ENCODE assay signal across 12 cellular contexts in genomic region chr11:27385245-27385644, GRCh38. TPM values are rescaled to one million over a fixed set of nuclear protein-coding genes. Genes with fewer than 3 reads are reported as not detected.
DNase-seq lines count a peak whose midpoint lies in the region; ATAC-seq and TF ChIP-seq lines count a peak whose summit lies in the region.
"Had no signal": no experiment of that assay in that cellular context is flagged by ENCODE, and none has a peak within 500 bp of the region (broad histone marks: within the 10 kb centered on the region; RNA-seq: fewer than 3 reads in every experiment).

No MANE protein-coding gene starts in this region.

- H3K4me3 ChIP-seq in Panc1 (ENCODE audit: low read depth in 2 of 2, low read length in 2 of 2) (no peak overlapping the region; a peak in 1 of 4 replicates), psoas muscle (no peak overlapping the region)
- H3K4me3 ChIP-seq: tibial nerve had no signal

- peak overlapping the region; percentile 66 for H3K27ac ChIP-seq in Panc1 (ENCODE audit: low read length)
- no peak overlapping the region for H3K27ac ChIP-seq in psoas muscle

- H3K4me1 ChIP-seq in Panc1 (ENCODE audit: control insufficient read depth, insufficient read depth, low read length) (peaks cover 39% of the 10 kb centered on the region), psoas muscle (no peaks in the 10 kb centered on the region)

- in situ Hi-C loops in Panc1 (cut with HindIII; ENCODE audit: low pct_unique_long_range_greater_than_20kb, low sequenced_read_pairs) = no loop called here

- CTCF ChIA-PET in Panc1 (lab: Charles Lee) = interaction anchor here (0.5 kb wide), 1 partner anchor 83 kb away, joined by 6 read pairs; no protein-coding TSS in a partner anchor

- WGBS in psoas muscle, 3 donors = 56 to 71% (median 63%) methylated on average over 5 of the region's 5 CpGs

- TF ChIP-seq CTCF in Panc1 (IDR thresholded peaks at IDR 0.05) (no peak), psoas muscle (IDR thresholded peaks at IDR 0.05) (no peak)

- POLR2A ChIA-PET in Panc1 (lab: Charles Lee) = no interaction called here

- DNase-seq in Daoy (ENCODE audit: low read depth) (peak; percentile 74), Panc1 (ENCODE audit: low read depth, low spot score) (no peak), fibroblast of peridontal ligament (ENCODE audit: extremely low read depth) (peak; percentile 84), pulmonary artery endothelial cell (ENCODE audit: low read depth, low spot score) (peak; percentile 29), psoas muscle (no peak), NCI-H1417 treated with DMSO at 0.1 percent for 48 hours (lab: John Stamatoyannopoulos, UW) (no peak)
- DNase-seq: activated T-cell treated with anti-CD3 and anti-CD28 coated beads, Interleukin-2, amount 50 U/mL, for 48 hours; DND-41; NCI-H1436 treated with DMSO at 0.1 percent for 48 hours had no signal

- H3K36me3 ChIP-seq in Panc1 (ENCODE audit: control insufficient read depth, insufficient read depth, low read length) (peaks cover 26% of the 10 kb centered on the region), psoas muscle (ENCODE audit: insufficient read depth in 1 of 2, low read depth in 1 of 2) (peaks cover 0 to 36% of the 10 kb centered on the region in 2 donors)

- ATAC-seq in Panc1 (peak; percentile 77), psoas muscle (no peak), HG03457 (IDR thresholded peaks at IDR 0.05; ENCODE audit: unreplicated experiment) (no peak), GM19324 (IDR thresholded peaks at IDR 0.05; ENCODE audit: low FRiP score, unreplicated experiment) (no peak)

- H3K9me3 ChIP-seq in Panc1 (ENCODE audit: control insufficient read depth, insufficient read depth, low read depth, low read length) = no peaks in the 10 kb centered on the region
- no peaks in the 10 kb centered on the region for H3K9me3 ChIP-seq in psoas muscle
- H3K9me3 ChIP-seq: tibial nerve had no signal

- BruUV-seq in Panc1 (replicated peaks; lab: Mats Ljungman, UMichigan) = no TSS peak

- intact Hi-C loops in Panc1 (cut with micrococcal nuclease; ENCODE audit: unreplicated experiment) = no loop called here
- intact Hi-C loops in psoas muscle (cut with DNase I) = no loop called here

- H3K27me3 ChIP-seq in Panc1 (ENCODE audit: control insufficient read depth, insufficient read depth, low read length) = no peaks in the 10 kb centered on the region
- no peaks in the 10 kb centered on the region for H3K27me3 ChIP-seq in psoas muscle (ENCODE audit: insufficient read depth in 3 of 3, low read length in 2 of 3)
- H3K27me3 ChIP-seq: tibial nerve had no signal

RNA-seq across cellular contexts. Expression of gene CCDC34, which starts 22.2 kb away (rescaled TPM):
- total RNA-seq in Daoy (2014; rRNA removed; shearing (Covaris generic)) = 35.6 and 37.7 TPM in 2 replicates
- total RNA-seq in Panc1 (2021; ENCODE audit: unreplicated experiment) = 28.3 TPM
- 21.2 TPM for polyA plus RNA-seq in Panc1 (2012; ENCODE audit: insufficient read length)
- 4.6 and 6.9 TPM in 2 replicates for total RNA-seq in pulmonary artery endothelial cell
- 1 to 10 TPM; 2.1 to 5.2 (median 3.1) TPM for total RNA-seq in psoas muscle
- 1 to 10 TPM; 1.9 to 7.6 (median 3.4) TPM for polyA plus RNA-seq in psoas muscle

Comparison
In these comparisons a context has a peak if more than half of its experiments do, and no peak if none do; other contexts are left out.
1. DNase-seq: peak in Daoy (single experiment), fibroblast of peridontal ligament (single experiment) and pulmonary artery endothelial cell (single experiment); none in Panc1 (single experiment), psoas muscle (0 of 2) and NCI-H1417 treated with DMSO at 0.1 percent for 48 hours (single experiment).